9 cellular contexts compared by ENCODE assay signal in the genomic region with DNA sequence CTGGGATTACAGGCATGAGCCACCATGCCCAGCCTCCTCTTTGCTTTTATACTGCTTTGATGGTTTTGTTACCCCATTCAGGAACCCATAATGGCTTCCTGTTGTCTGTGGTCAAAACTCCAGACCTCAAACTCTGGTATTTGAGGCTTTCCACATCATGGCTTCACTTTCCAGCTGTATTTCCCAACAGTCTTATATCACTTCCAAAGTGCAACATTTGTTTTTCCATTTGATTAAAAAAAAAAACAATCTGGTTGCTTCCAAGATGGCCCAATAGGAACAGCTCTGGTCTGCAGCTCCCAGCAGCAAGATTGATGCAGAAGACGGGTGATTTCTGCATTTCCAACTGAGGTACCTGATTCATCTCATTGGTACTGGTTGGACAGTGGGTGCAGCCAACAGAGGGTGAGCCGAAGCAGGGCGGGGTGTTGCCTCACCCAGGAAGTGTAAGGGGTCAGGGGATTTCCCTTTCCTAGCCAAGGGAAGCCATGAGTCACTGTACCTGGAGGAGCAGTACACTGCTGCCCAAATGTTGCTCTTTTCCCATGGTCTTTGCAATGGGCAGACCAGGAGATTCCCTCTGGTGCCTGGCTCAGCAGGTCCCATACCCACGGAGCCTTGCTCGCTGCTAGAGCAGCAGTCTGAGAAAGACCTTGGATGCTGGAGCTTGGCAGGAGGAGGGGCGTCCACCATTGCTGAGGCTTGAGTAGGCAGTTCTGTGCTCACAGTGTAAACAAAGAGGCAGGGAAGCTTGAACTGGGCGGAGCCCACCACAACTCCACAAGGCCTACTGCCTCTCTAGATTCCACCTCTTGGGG.
DNase-seq lines count a peak whose midpoint lies in the region; ATAC-seq, FAIRE-seq and TF ChIP-seq lines count a peak whose summit lies in the region.
"Had no signal": no experiment of that assay in that cellular context is flagged by ENCODE, and none has a peak within 500 bp of the region (broad histone marks: within the 10 kb centered on the region; RNA-seq: fewer than 3 reads in every experiment).

No MANE protein-coding gene starts in this region.

- DNase-seq in A549 (ENCODE audit: low read depth in 1 of 2, low spot score in 1 of 2) (peak in 1 of 2 experiments; percentile 36), HCT116 (ENCODE audit: low read depth, low spot score) (no peak), foreskin keratinocyte (peak; percentile 78 to 79), NCI-H446 treated with DMSO at 0.1 percent for 48 hours (lab: John Stamatoyannopoulos, UW) (no peak), NCI-H2171 treated with DMSO at 0.1 percent for 48 hours (lab: John Stamatoyannopoulos, UW) (no peak), DMS 273 (lab: John Stamatoyannopoulos, UW; ENCODE audit: unreplicated experiment) (no peak)
- peak; percentile 3 for DNase-seq in activated CD8-positive, alpha-beta memory T cell treated with anti-CD3 and anti-CD28 coated beads, Interleukin-2, amount 50 U/mL, for 24 hours (ENCODE audit: extremely low read depth)
- DNase-seq: KG1 had no signal

- no peak overlapping the region for H3K9ac ChIP-seq in HCT116 (ENCODE audit: low read length)

- RAD21 ChIA-PET in HCT116 (lab: Charles Lee; ENCODE audit: low non-redundant PET in 1 of 2, low total read pairs in 2 of 2, uncharacterized antibody in 2 of 2, unreplicated experiment in 2 of 2), result no interaction called here

- H3K4me2 ChIP-seq in A549, result no peak overlapping the region
- H3K4me2 ChIP-seq in HCT116 (ENCODE audit: low read length), result peak overlapping the region; percentile 51

- intact Hi-C loops in HCT116 (cut with micrococcal nuclease), result no loop called here

- 0 out of 3 replicates have a peak, but pooled peaks cover 5% of the 10 kb centered on the region for H3K9me3 ChIP-seq in A549
- no peaks in the 10 kb centered on the region for H3K9me3 ChIP-seq in HCT116 (ENCODE audit: control insufficient read depth in 1 of 2, insufficient read depth in 1 of 2, low read depth in 1 of 2, low read length in 2 of 2)

- 14% methylated on average over 7 of the region's 7 CpGs for WGBS in A549 (ENCODE audit: missing lambda C conversion rate)

- BruUV-seq in HCT116 (replicated peaks; lab: Mats Ljungman, UMichigan), result no TSS peak

- TF ChIP-seq RAD21 in A549 (conservative IDR thresholded peaks at IDR 0.05 in 1 of 2, IDR thresholded peaks at IDR 0.05 in 1 of 2) (no peak), HCT116 (IDR thresholded peaks at IDR 0.05; ENCODE audit: low read depth) (no peak)

- H3K4me1 ChIP-seq in A549 (no peaks in the 10 kb centered on the region), HCT116 (ENCODE audit: control insufficient read depth in 1 of 2, insufficient read depth in 2 of 2, low read length in 2 of 2) (peaks cover 0 to 10% of the 10 kb centered on the region in 2 experiments; a peak in 2 of 4 replicates), foreskin keratinocyte (no peaks in the 10 kb centered on the region)

- no peak overlapping the region for H2AFZ ChIP-seq in HCT116 (ENCODE audit: low read depth, low read length, poor library complexity, severe bottlenecking)

- no peak overlapping the region for H3K27ac ChIP-seq in A549
- H3K27ac ChIP-seq in HCT116 (ENCODE audit: low read depth, low read length), result no peak overlapping the region
- no peak overlapping the region for H3K27ac ChIP-seq in foreskin keratinocyte

- H3K79me2 ChIP-seq in HCT116 (ENCODE audit: insufficient read depth, low read length), result no peaks in the 10 kb centered on the region

- H3K4me3 ChIP-seq in A549, result no peak overlapping the region
- no peak overlapping the region for H3K4me3 ChIP-seq in HCT116 (replicated peaks in 1 of 2; ENCODE audit: low read depth in 1 of 2, low read length in 2 of 2)

- H3K36me3 ChIP-seq in HCT116 (ENCODE audit: control insufficient read depth in 1 of 2, insufficient read depth in 2 of 2, low read length in 2 of 2), result no peaks in the 10 kb centered on the region

- TF ChIP-seq POLR2A in A549 (IDR thresholded peaks at IDR 0.05; ENCODE audit: low read length), result no peak
- no peak for TF ChIP-seq POLR2A in HCT116 (IDR thresholded peaks at IDR 0.05; ENCODE audit: borderline replicate concordance, extremely low read depth, insufficient read depth, insufficient read length)

- CTCF ChIA-PET in A549 (lab: Yijun Ruan, JAX) (interaction anchor here (0.6 to 1.0 kb wide), 3 partner anchors 23 to 389 kb away, joined by 3 read pairs; no protein-coding TSS in a partner anchor), HCT116 (lab: Charles Lee) (no interaction called here)

- peaks cover 5% of the 10 kb centered on the region; the same call in 1 of the 2 replicates for H3K27me3 ChIP-seq in HCT116 (ENCODE audit: insufficient read depth, low read length)
- H3K27me3 ChIP-seq in foreskin keratinocyte, result no peaks in the 10 kb centered on the region

- H3K9me2 ChIP-seq in HCT116 (ENCODE audit: insufficient read depth), result no peaks in the 10 kb centered on the region

- FAIRE-seq in A549 (lab: Jason Lieb, UNC), result no peak

- TF ChIP-seq EP300 in A549 (IDR thresholded peaks at IDR 0.05), result no peak

- ATAC-seq in A549 (peak in 1 of 2 experiments; percentile 77; a peak in 3 of 6 replicates), HCT116 (peak; percentile 49), foreskin keratinocyte (peak; percentile 98), GM19023 (IDR thresholded peaks at IDR 0.05; ENCODE audit: unreplicated experiment) (no peak)

- TF ChIP-seq CTCF in A549 (IDR thresholded peaks at IDR 0.05) (no peak), HCT116 (IDR thresholded peaks at IDR 0.05 in 2 of 3, conservative IDR thresholded peaks at IDR 0.05 in 1 of 3; ENCODE audit: borderline replicate concordance in 1 of 3, insufficient read depth in 1 of 3, low read depth in 2 of 3, low read length in 2 of 3) (no peak), foreskin keratinocyte (conservative IDR thresholded peaks at IDR 0.05) (no peak)

- POLR2A ChIA-PET in A549 (lab: Yijun Ruan, JAX) (no interaction called here), HCT116 (lab: Charles Lee) (no interaction called here)

- H4K20me1 ChIP-seq in HCT116 (ENCODE audit: insufficient read depth), result no peaks in the 10 kb centered on the region

TF ChIP-seq in A549, 52 proteins besides CTCF, POLR2A, EP300 and RAD21:
- TF ChIP-seq FOSL2 (IDR thresholded peaks at IDR 0.05) (no peak), FOSL2 (CRISPR knock-in tag; IDR thresholded peaks at IDR 0.05) (peak; percentile 50)
- TF ChIP-seq, protein P1, sequence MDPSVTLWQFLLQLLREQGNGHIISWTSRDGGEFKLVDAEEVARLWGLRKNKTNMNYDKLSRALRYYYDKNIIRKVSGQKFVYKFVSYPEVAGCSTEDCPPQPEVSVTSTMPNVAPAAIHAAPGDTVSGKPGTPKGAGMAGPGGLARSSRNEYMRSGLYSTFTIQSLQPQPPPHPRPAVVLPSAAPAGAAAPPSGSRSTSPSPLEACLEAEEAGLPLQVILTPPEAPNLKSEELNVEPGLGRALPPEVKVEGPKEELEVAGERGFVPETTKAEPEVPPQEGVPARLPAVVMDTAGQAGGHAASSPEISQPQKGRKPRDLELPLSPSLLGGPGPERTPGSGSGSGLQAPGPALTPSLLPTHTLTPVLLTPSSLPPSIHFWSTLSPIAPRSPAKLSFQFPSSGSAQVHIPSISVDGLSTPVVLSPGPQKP (IDR thresholded peaks at IDR 0.05; ENCODE audit: low read depth, low read length), result no peak

TF ChIP-seq in HCT116, 20 proteins besides CTCF, POLR2A, EP300 and RAD21:
- TF ChIP-seq JUND (IDR thresholded peaks at IDR 0.05), result peak; percentile 12; the same call in 1 of the 2 replicates
- TF ChIP-seq YY1 (IDR thresholded peaks at IDR 0.05; ENCODE audit: extremely low read depth, insufficient replicate concordance, low read depth, low read length), result no peak

Comparison
In these comparisons a context has a peak if more than half of its experiments do, and no peak if none do; other contexts are left out.
1. DNase-seq: peak in activated CD8-positive, alpha-beta memory T cell treated with anti-CD3 and anti-CD28 coated beads, Interleukin-2, amount 50 U/mL, for 24 hours (single experiment) and foreskin keratinocyte (2 of 2); none in HCT116 (single experiment), NCI-H446 treated with DMSO at 0.1 percent for 48 hours (single experiment), NCI-H2171 treated with DMSO at 0.1 percent for 48 hours (single experiment) and DMS 273 (single experiment).